ENCODE assay signal across 23 cellular contexts in the genomic region with DNA sequence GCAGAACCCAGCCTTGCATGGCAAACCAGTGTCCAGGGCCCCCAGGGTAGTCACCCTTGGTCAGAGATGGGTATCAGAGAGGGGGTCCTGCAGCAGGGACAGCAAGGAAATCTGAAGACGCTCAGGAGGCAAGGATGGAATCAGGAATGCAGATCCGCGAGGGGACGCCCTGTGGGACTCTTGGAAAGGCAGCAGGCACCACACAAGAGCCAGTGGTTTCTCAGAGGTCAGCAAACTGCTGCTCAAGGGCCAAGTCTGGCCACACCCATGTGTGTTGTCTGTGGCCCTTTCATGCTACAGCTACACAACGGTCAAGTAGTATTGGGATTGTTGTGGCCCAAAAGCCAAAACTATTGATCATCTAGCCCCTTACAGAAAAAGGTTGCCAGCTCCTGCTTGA.
A peak's percentile ranks its signal among the peaks of the same experiment; 100 is the strongest.
DNase-seq lines count a peak whose midpoint lies in the region; ATAC-seq and TF ChIP-seq lines count a peak whose summit lies in the region.
"Had no signal": no experiment of that assay in that cellular context is flagged by ENCODE, and none has a peak within 500 bp of the region (broad histone marks: within the 10 kb centered on the region; RNA-seq: fewer than 3 reads in every experiment).

No MANE protein-coding gene starts in this region.

- H3K27me3 Mint-ChIP-seq in neural crest cell (ENCODE audit: low read depth), result no peaks in the 10 kb centered on the region
- H3K27me3 Mint-ChIP-seq: CD4-positive, alpha-beta T cell had no signal

- DNase-seq in HCT116 (ENCODE audit: low read depth, low spot score) (no peak), SJSA1 (ENCODE audit: low read depth in 1 of 2, low spot score in 2 of 2) (no peak), coronary artery (ENCODE audit: low spot score) (peak; percentile 45), neural crest cell (ENCODE audit: low read depth, low spot score) (no peak), OCI-M1 (lab: John Stamatoyannopoulos, UW) (no peak), OCI-LY7 (ENCODE audit: low spot score) (no peak)
- DNase-seq in effector CD4-positive, alpha-beta T cell, result no peak
- no peak for DNase-seq in stimulated activated naive CD8-positive, alpha-beta T cell treated with anti-CD3 and anti-CD28 coated beads, Interleukin-15, Interleukin-2, amounts not matched to agents 100 U/mL and 50 U/mL, for 24 hours
- DNase-seq: AML-193; BE2C; CD4-positive, alpha-beta T cell; CD8-positive, alpha-beta memory T cell; DMS 273 treated with DMSO at 0.1 percent for 48 hours; DMS79; EL; GDM1; H9; HFFc6 had no signal

- no peaks in the 10 kb centered on the region for H3K9me2 ChIP-seq in HCT116 (ENCODE audit: insufficient read depth)
- no peaks in the 10 kb centered on the region for H3K9me2 ChIP-seq in OCI-LY7 (ENCODE audit: insufficient read depth, low read length)

- no peaks in the 10 kb centered on the region for H4K20me1 ChIP-seq in HCT116 (ENCODE audit: insufficient read depth)
- H4K20me1 ChIP-seq in OCI-LY7 (ENCODE audit: insufficient read depth, low read length), result no peaks in the 10 kb centered on the region
- H4K20me1 ChIP-seq: BLaER1 treated with 17β-estradiol and CSF1 and Interleukin-3, amounts not matched to agents 10 nM and 100 nM had no signal

- TF ChIP-seq CTCF in HCT116 (IDR thresholded peaks at IDR 0.05 in 2 of 3, conservative IDR thresholded peaks at IDR 0.05 in 1 of 3; ENCODE audit: borderline replicate concordance in 1 of 3, insufficient read depth in 1 of 3, low read depth in 2 of 3, low read length in 2 of 3) (no peak), coronary artery (IDR thresholded peaks at IDR 0.05) (no peak), neural crest cell (conservative IDR thresholded peaks at IDR 0.05) (no peak), OCI-LY7 (conservative IDR thresholded peaks at IDR 0.05; ENCODE audit: low read length) (no peak)

- POLR2A ChIA-PET in HCT116 (lab: Charles Lee), result no interaction called here
- POLR2A ChIA-PET in OCI-LY7 (lab: Charles Lee), result interaction anchor here (0.7 kb wide), 1 partner anchor 1206 kb away, joined by 3 read pairs; no protein-coding TSS in a partner anchor

- no peak overlapping the region for H3K9ac ChIP-seq in HCT116 (ENCODE audit: low read length)
- H3K9ac ChIP-seq: BLaER1 treated with 17β-estradiol and CSF1 and Interleukin-3, amounts not matched to agents 10 nM and 100 nM had no signal

- RAD21 ChIA-PET in HCT116 (lab: Charles Lee; ENCODE audit: low non-redundant PET in 1 of 2, low total read pairs in 2 of 2, uncharacterized antibody in 2 of 2, unreplicated experiment in 2 of 2), result no interaction called here

- H3K36me3 ChIP-seq in HCT116 (ENCODE audit: control insufficient read depth in 1 of 2, insufficient read depth in 2 of 2, low read length in 2 of 2) (no peaks in the 10 kb centered on the region), SJSA1 (peaks cover 10% of the 10 kb centered on the region; the same call in 1 of the 2 replicates), OCI-LY7 (ENCODE audit: insufficient read depth, low read length) (no peaks in the 10 kb centered on the region)
- H3K36me3 ChIP-seq: BE2C had no signal

- H3K4me2 ChIP-seq in HCT116 (ENCODE audit: low read length), result peak overlapping the region; percentile 13; the same call in 1 of the 2 replicates
- H3K4me2 ChIP-seq in OCI-LY7 (ENCODE audit: low read length), result no peak overlapping the region
- H3K4me2 ChIP-seq: GM23338 had no signal

- no peak for ATAC-seq in HCT116
- ATAC-seq in stimulated activated naive CD8-positive, alpha-beta T cell treated with anti-CD3 and anti-CD28 coated beads, Interleukin-15, Interleukin-2, amounts not matched to agents 100 U/mL and 50 U/mL, for 24 hours, result no peak
- ATAC-seq: GM12878, GM23338 had no signal

- H3K27me3 ChIP-seq in HCT116 (ENCODE audit: insufficient read depth, low read length) (peaks cover 2% of the 10 kb centered on the region; the same call in 1 of the 2 replicates), SJSA1 (replicated peaks) (no peaks in the 10 kb centered on the region)
- H3K27me3 ChIP-seq: BE2C; BLaER1 treated with 17β-estradiol and CSF1 and Interleukin-3, amounts not matched to agents 10 nM and 100 nM had no signal

- peak overlapping the region; percentile 60 for H3K27ac Mint-ChIP-seq in neural crest cell (ENCODE audit: unreplicated experiment)
- H3K27ac Mint-ChIP-seq: CD14-positive monocyte; CD4-positive, alpha-beta T cell; CD8-positive, alpha-beta memory T cell; GM23338; H9; HFFc6 had no signal

- H3K79me2 ChIP-seq in HCT116 (ENCODE audit: insufficient read depth, low read length) (no peaks in the 10 kb centered on the region), OCI-LY7 (ENCODE audit: insufficient read depth, low read depth, low read length) (no peaks in the 10 kb centered on the region)

- H3K4me1 ChIP-seq in HCT116 (ENCODE audit: control insufficient read depth in 1 of 2, insufficient read depth in 2 of 2, low read length in 2 of 2), result peaks cover 0 to 9% of the 10 kb centered on the region in 2 experiments; a peak in 2 of 4 replicates
- peaks cover 65% of the 10 kb centered on the region for H3K4me1 ChIP-seq in SJSA1 (replicated peaks)
- H3K4me1 ChIP-seq in OCI-LY7 (ENCODE audit: insufficient read depth, low read length, poor library complexity, severe bottlenecking), result no peaks in the 10 kb centered on the region
- H3K4me1 ChIP-seq: BE2C had no signal

- peaks cover 42% of the 10 kb centered on the region for H3K36me3 Mint-ChIP-seq in neural crest cell (ENCODE audit: low read depth)
- H3K36me3 Mint-ChIP-seq: CD14-positive monocyte; CD8-positive, alpha-beta memory T cell had no signal

- intact Hi-C loops in HCT116 (cut with micrococcal nuclease), result no loop called here
- intact Hi-C loops in OCI-LY7 (cut with micrococcal nuclease; ENCODE audit: unreplicated experiment), result no loop called here

- H3K27ac ChIP-seq in HCT116 (ENCODE audit: low read depth, low read length) (no peak overlapping the region), SJSA1 (peak overlapping the region; percentile 53), coronary artery (no peak overlapping the region), OCI-LY7 (ENCODE audit: low read depth, low read length, poor library complexity, severe bottlenecking) (no peak overlapping the region)
- H3K27ac ChIP-seq: 22Rv1; BLaER1 treated with 17β-estradiol and CSF1 and Interleukin-3, amounts not matched to agents 10 nM and 100 nM had no signal

- no peak for TF ChIP-seq POLR2A in HCT116 (IDR thresholded peaks at IDR 0.05; ENCODE audit: borderline replicate concordance, extremely low read depth, insufficient read depth, insufficient read length)

- CTCF ChIA-PET in HCT116 (lab: Charles Lee) (no interaction called here), OCI-LY7 (lab: Charles Lee; ENCODE audit: unreplicated experiment) (no interaction called here)

- H3K4me3 ChIP-seq in HCT116 (replicated peaks in 1 of 2; ENCODE audit: low read depth in 1 of 2, low read length in 2 of 2), result no peak overlapping the region
- H3K4me3 ChIP-seq in SJSA1, result no peak overlapping the region
- no peak overlapping the region for H3K4me3 ChIP-seq in coronary artery
- H3K4me3 ChIP-seq in OCI-LY7 (ENCODE audit: low read depth, low read length, poor library complexity, severe bottlenecking), result no peak overlapping the region
- H3K4me3 ChIP-seq: BLaER1 treated with 17β-estradiol and CSF1 and Interleukin-3, amounts not matched to agents 10 nM and 100 nM; GM12878; GM23338 had no signal

- H3K4me3 Mint-ChIP-seq in neural crest cell, result no peak overlapping the region
- H3K4me3 Mint-ChIP-seq: CD14-positive monocyte; CD4-positive, alpha-beta T cell; CD8-positive, alpha-beta memory T cell; GM23338; H9; HFFc6 had no signal

- peaks cover 1% of the 10 kb centered on the region for H3K9me3 Mint-ChIP-seq in neural crest cell
- H3K9me3 Mint-ChIP-seq: CD4-positive, alpha-beta T cell; GM23338; H9 had no signal

- H2AFZ ChIP-seq in HCT116 (ENCODE audit: low read depth, low read length, poor library complexity, severe bottlenecking) (no peak overlapping the region), OCI-LY7 (ENCODE audit: low read length) (no peak overlapping the region)
- H2AFZ ChIP-seq: GM23338 had no signal

- TF ChIP-seq RAD21 in HCT116 (IDR thresholded peaks at IDR 0.05; ENCODE audit: low read depth), result no peak

- BruUV-seq in HCT116 (replicated peaks; lab: Mats Ljungman, UMichigan) (no TSS peak), OCI-LY7 (replicated peaks; lab: Mats Ljungman, UMichigan) (no TSS peak)

- H3K4me1 Mint-ChIP-seq in neural crest cell, result no peaks in the 10 kb centered on the region
- H3K4me1 Mint-ChIP-seq: CD14-positive monocyte; CD8-positive, alpha-beta memory T cell; GM23338; H9 had no signal

- H3K9me3 ChIP-seq in HCT116 (ENCODE audit: control insufficient read depth in 1 of 2, insufficient read depth in 1 of 2, low read depth in 1 of 2, low read length in 2 of 2) (no peaks in the 10 kb centered on the region), SJSA1 (replicated peaks) (no peaks in the 10 kb centered on the region), OCI-LY7 (ENCODE audit: low read length) (no peaks in the 10 kb centered on the region)
- H3K9me3 ChIP-seq: BE2C; BLaER1 treated with 17β-estradiol and CSF1 and Interleukin-3, amounts not matched to agents 10 nM and 100 nM had no signal

TF ChIP-seq in HCT116, 20 proteins besides CTCF, POLR2A, EP300 and RAD21 (continues in another document):
- TF ChIP-seq, protein P1, sequence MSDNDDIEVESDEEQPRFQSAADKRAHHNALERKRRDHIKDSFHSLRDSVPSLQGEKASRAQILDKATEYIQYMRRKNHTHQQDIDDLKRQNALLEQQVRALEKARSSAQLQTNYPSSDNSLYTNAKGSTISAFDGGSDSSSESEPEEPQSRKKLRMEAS (IDR thresholded peaks at IDR 0.05), result no peak
- TF ChIP-seq EZH2phosphoT487 (IDR thresholded peaks at IDR 0.05; ENCODE audit: borderline replicate concordance), result no peak
- TF ChIP-seq, protein P2, sequence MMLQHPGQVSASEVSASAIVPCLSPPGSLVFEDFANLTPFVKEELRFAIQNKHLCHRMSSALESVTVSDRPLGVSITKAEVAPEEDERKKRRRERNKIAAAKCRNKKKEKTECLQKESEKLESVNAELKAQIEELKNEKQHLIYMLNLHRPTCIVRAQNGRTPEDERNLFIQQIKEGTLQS (IDR thresholded peaks at IDR 0.05), result no peak
- no peak for TF ChIP-seq FOSL1 (IDR thresholded peaks at IDR 0.05; ENCODE audit: low read depth)
- TF ChIP-seq JUND (IDR thresholded peaks at IDR 0.05), result no peak
